15 cellular contexts compared by ENCODE assay signal in the genomic region with DNA sequence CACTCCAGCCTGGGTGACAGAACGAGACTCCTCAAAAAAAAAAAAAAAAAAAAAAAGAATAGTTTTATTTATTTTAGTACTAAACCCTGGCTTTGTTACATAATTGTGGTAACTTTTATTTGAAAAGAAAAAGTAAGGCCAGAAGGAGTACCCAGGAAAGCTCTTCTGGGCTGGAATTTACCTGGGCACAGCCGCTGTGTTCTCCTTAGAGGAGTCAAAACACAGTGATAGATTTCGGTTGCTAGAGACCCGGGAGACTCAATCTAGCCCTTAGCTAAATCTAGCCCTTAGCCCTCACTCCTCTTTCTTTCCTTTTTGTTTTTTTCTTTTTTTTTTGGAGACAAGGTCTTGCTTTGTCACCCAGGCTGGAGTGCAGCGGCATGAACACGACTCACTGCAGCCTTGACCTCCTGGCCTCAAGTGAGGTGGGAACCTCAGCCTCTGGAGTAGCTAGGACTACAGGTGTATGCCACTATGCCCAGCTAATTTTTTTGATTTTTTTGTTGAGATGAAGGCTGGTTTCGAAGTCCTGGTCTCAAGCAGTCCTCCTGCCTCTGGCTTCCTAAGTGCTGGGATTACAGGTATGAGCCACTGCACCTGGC.
"Had no signal": no experiment of that assay in that cellular context is flagged by ENCODE, and none has a peak within 500 bp of the region (broad histone marks: within the 10 kb centered on the region; RNA-seq: fewer than 3 reads in every experiment).

No MANE protein-coding gene starts in this region.

- ATAC-seq: activated CD4-positive, CD25-positive, alpha-beta regulatory T cell treated with anti-CD3 and anti-CD28 coated beads, Interleukin-2, amount 50 U/mL, for 24 hours; esophagus mucosa; left cardiac atrium had no signal

- H3K27me3 Mint-ChIP-seq: activated naive CD8-positive, alpha-beta T cell treated with anti-CD3 and anti-CD28 coated beads, Interleukin-2, amount 10 ng/mL, durations not matched to agents 7 days and 5 days; memory B cell; stimulated activated naive CD8-positive, alpha-beta T cell treated with anti-CD3 and anti-CD28 coated beads, Interleukin-15, Interleukin-2, amounts not matched to agents 100 ng/mL and 50 ng/mL, for 24 hours had no signal

- H3K9me3 Mint-ChIP-seq: activated T-cell treated with anti-CD3 and anti-CD28 coated beads, Interleukin-2, amount 50 U/mL, for 4 hours; memory B cell; stimulated activated naive CD8-positive, alpha-beta T cell treated with anti-CD3 and anti-CD28 coated beads, Interleukin-15, Interleukin-2, amounts not matched to agents 100 ng/mL and 50 ng/mL, for 24 hours had no signal

- H3K27me3 ChIP-seq: dorsolateral prefrontal cortex had no signal

- H3K27ac Mint-ChIP-seq: memory B cell; nephron progenitor cell; stimulated activated naive CD8-positive, alpha-beta T cell treated with anti-CD3 and anti-CD28 coated beads, Interleukin-15, Interleukin-2, amounts not matched to agents 100 ng/mL and 50 ng/mL, for 24 hours had no signal

- H3K4me3 Mint-ChIP-seq: activated naive CD8-positive, alpha-beta T cell treated with anti-CD3 and anti-CD28 coated beads, Interleukin-2, amount 10 ng/mL, durations not matched to agents 7 days and 5 days; activated T-cell treated with anti-CD3 and anti-CD28 coated beads, Interleukin-2, amount 50 U/mL, for 4 hours; memory B cell; nephron progenitor cell; stimulated activated naive CD8-positive, alpha-beta T cell treated with anti-CD3 and anti-CD28 coated beads, Interleukin-15, Interleukin-2, amounts not matched to agents 100 ng/mL and 50 ng/mL, for 24 hours had no signal

- H3K27ac ChIP-seq: dorsolateral prefrontal cortex had no signal

- DNase-seq: activated CD4-positive, alpha-beta T cell treated with anti-CD3 and anti-CD28 coated beads, Interleukin-2, amount 50 U/mL, for 48 hours; activated effector memory CD4-positive, alpha-beta T cell treated with anti-CD3 and anti-CD28 coated beads, Interleukin-2, amount 50 U/mL, for 16 hours; activated naive CD8-positive, alpha-beta T cell treated with anti-CD3 and anti-CD28 coated beads, Interleukin-2, amount 10 ng/mL, durations not matched to agents 7 days and 5 days; activated T-cell treated with anti-CD3 and anti-CD28 coated beads, Interleukin-2, amount 50 U/mL, for 4 hours; aorta; dorsolateral prefrontal cortex; glutamatergic neuron; left cardiac atrium; nephron progenitor cell; stimulated activated CD4-positive, alpha-beta T cell treated with anti-CD3 and anti-CD28 coated beads, Interleukin-4, amount 100 ng/mL, for 1 hour; stimulated activated CD8-positive, alpha-beta memory T cell treated with anti-CD3 and anti-CD28 coated beads, Interleukin-4, amount 100 ng/mL, for 48 hours had no signal

- H3K4me3 ChIP-seq: dorsolateral prefrontal cortex had no signal
